8 cellular contexts compared by ENCODE assay signal in the genomic region with DNA sequence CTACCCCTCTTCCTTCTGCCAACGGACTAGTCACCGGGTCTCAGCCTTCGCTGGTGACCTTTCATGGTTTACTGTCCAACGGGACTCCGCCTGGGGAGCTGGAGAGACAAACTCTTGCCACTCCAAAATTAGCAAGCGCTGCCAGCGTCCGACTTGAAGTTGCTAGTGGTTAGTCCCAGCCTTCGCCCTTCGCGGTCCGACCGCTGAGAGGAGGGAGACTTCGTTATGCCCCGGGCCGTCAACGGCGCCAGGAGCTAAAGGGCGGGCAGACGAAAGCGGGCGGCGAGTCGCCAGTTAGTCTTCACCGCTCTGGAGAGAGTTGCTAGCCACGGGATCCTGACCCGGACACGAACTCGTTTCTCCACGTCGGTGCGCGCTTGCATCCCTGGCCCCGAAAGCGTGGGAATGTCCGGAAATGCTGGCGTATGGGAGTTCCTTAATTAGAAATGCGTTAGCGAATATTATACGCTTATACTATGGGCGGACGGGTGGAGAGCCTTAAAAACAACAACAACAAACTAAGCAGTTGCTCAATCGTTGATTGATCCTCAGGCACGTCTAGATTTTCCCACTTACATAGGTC. TPM values are rescaled to one million over a fixed set of nuclear protein-coding genes. Genes with fewer than 3 reads are reported as not detected.
DNase-seq lines count a peak whose midpoint lies in the region; ATAC-seq, FAIRE-seq and TF ChIP-seq lines count a peak whose summit lies in the region.

No MANE protein-coding gene starts in this region.

- peak overlapping the region; percentile 94 for H3K27ac ChIP-seq in endodermal cell (ENCODE audit: low read depth, low read length)
- H3K27ac ChIP-seq in mesodermal cell (ENCODE audit: low read depth, low read length, severe bottlenecking): peak overlapping the region; percentile 92

- CTCF ChIA-PET in activated CD4-positive, alpha-beta T cell treated with anti-CD3 and anti-CD28 coated beads, Interleukin-2, amount 10 ng/mL, durations not matched to agents 7 days and 5 days (lab: Charles Lee): interaction anchor here (0.6 to 1.4 kb wide), 4 partner anchors 10 to 50 kb away, joined by 4 to 5 read pairs (median 4); a partner anchor contains a TSS

- DNase-seq in D341Med (ENCODE audit: low spot score) (peak; percentile 37), Kasumi-1 (lab: John Stamatoyannopoulos, UW) (peak; percentile 23 to 34), endodermal cell (no peak), H54 (ENCODE audit: insufficient read length, low spot score) (no peak)
- DNase-seq in activated CD4-positive, alpha-beta T cell treated with anti-CD3 and anti-CD28 coated beads, Interleukin-2, amount 10 ng/mL, durations not matched to agents 7 days and 5 days: peak; percentile 52

- no peaks in the 10 kb centered on the region for H3K4me1 ChIP-seq in endodermal cell (ENCODE audit: control insufficient read depth, insufficient read depth, low read length)
- no peaks in the 10 kb centered on the region for H3K4me1 ChIP-seq in mesodermal cell (ENCODE audit: control insufficient read depth, insufficient read depth, low read length, poor library complexity, severe bottlenecking)

- H3K27me3 Mint-ChIP-seq in activated CD4-positive, alpha-beta T cell treated with anti-CD3 and anti-CD28 coated beads, Interleukin-2, amount 10 ng/mL, durations not matched to agents 7 days and 5 days: no peaks in the 10 kb centered on the region
- peaks cover 2% of the 10 kb centered on the region for H3K27me3 Mint-ChIP-seq in endodermal cell (ENCODE audit: insufficient read depth)
- peaks cover 9% of the 10 kb centered on the region for H3K27me3 Mint-ChIP-seq in stimulated activated naive CD8-positive, alpha-beta T cell treated with anti-CD3 and anti-CD28 coated beads, Interleukin-15, Interleukin-2, amounts not matched to agents 100 ng/mL and 50 ng/mL, for 24 hours

- POLR2A ChIA-PET in activated CD4-positive, alpha-beta T cell treated with anti-CD3 and anti-CD28 coated beads, Interleukin-2, amount 10 ng/mL, durations not matched to agents 7 days and 5 days (lab: Charles Lee): interaction anchor here (2.4 kb wide), 1 partner anchor 49 kb away, joined by 21 read pairs; a partner anchor contains a TSS

- no peaks in the 10 kb centered on the region for H3K9me3 Mint-ChIP-seq in activated CD4-positive, alpha-beta T cell treated with anti-CD3 and anti-CD28 coated beads, Interleukin-2, amount 10 ng/mL, durations not matched to agents 7 days and 5 days
- no peaks in the 10 kb centered on the region for H3K9me3 Mint-ChIP-seq in endodermal cell
- H3K9me3 Mint-ChIP-seq in stimulated activated naive CD8-positive, alpha-beta T cell treated with anti-CD3 and anti-CD28 coated beads, Interleukin-15, Interleukin-2, amounts not matched to agents 100 ng/mL and 50 ng/mL, for 24 hours: no peaks in the 10 kb centered on the region

- no peaks in the 10 kb centered on the region for H3K9me3 ChIP-seq in endodermal cell (ENCODE audit: control insufficient read depth, low read length)
- H3K9me3 ChIP-seq in mesodermal cell (ENCODE audit: control insufficient read depth, low read length): no peaks in the 10 kb centered on the region

- peak overlapping the region; percentile 97 for H3K4me3 ChIP-seq in endodermal cell (ENCODE audit: low read length)
- peak overlapping the region; percentile 98 for H3K4me3 ChIP-seq in mesodermal cell (ENCODE audit: extremely low read depth, insufficient read depth, low read length, poor library complexity, severe bottlenecking)

- H3K27me3 ChIP-seq in endodermal cell (ENCODE audit: control insufficient read depth, insufficient read depth, low read length, poor library complexity, severe bottlenecking): no peaks in the 10 kb centered on the region

- peak overlapping the region; percentile 99 for H3K27ac Mint-ChIP-seq in activated CD4-positive, alpha-beta T cell treated with anti-CD3 and anti-CD28 coated beads, Interleukin-2, amount 10 ng/mL, durations not matched to agents 7 days and 5 days
- H3K27ac Mint-ChIP-seq in endodermal cell: peak overlapping the region; percentile 99
- peak overlapping the region; percentile 99 for H3K27ac Mint-ChIP-seq in stimulated activated naive CD8-positive, alpha-beta T cell treated with anti-CD3 and anti-CD28 coated beads, Interleukin-15, Interleukin-2, amounts not matched to agents 100 ng/mL and 50 ng/mL, for 24 hours

- ATAC-seq in GM21390 (IDR thresholded peaks at IDR 0.05; ENCODE audit: unreplicated experiment): peak; percentile 2

- H3K9ac ChIP-seq in endodermal cell (ENCODE audit: extremely low read depth, low read length, poor library complexity, severe bottlenecking): peak overlapping the region; percentile 95

- FAIRE-seq in H54 (lab: Jason Lieb, UNC): no peak

- peaks cover 44% of the 10 kb centered on the region for H3K36me3 Mint-ChIP-seq in activated CD4-positive, alpha-beta T cell treated with anti-CD3 and anti-CD28 coated beads, Interleukin-2, amount 10 ng/mL, durations not matched to agents 7 days and 5 days (ENCODE audit: low read depth)
- H3K36me3 Mint-ChIP-seq in endodermal cell (ENCODE audit: low read depth): peaks cover 9% of the 10 kb centered on the region
- peaks cover 54% of the 10 kb centered on the region for H3K36me3 Mint-ChIP-seq in stimulated activated naive CD8-positive, alpha-beta T cell treated with anti-CD3 and anti-CD28 coated beads, Interleukin-15, Interleukin-2, amounts not matched to agents 100 ng/mL and 50 ng/mL, for 24 hours (ENCODE audit: low read depth)

- H3K36me3 ChIP-seq in endodermal cell (ENCODE audit: control insufficient read depth, insufficient read depth, low read length): peaks cover 10% of the 10 kb centered on the region
- peaks cover 14% of the 10 kb centered on the region for H3K36me3 ChIP-seq in mesodermal cell (ENCODE audit: control insufficient read depth, insufficient read depth, low read length)

- H3K4me3 Mint-ChIP-seq in activated CD4-positive, alpha-beta T cell treated with anti-CD3 and anti-CD28 coated beads, Interleukin-2, amount 10 ng/mL, durations not matched to agents 7 days and 5 days: peak overlapping the region; percentile 89
- H3K4me3 Mint-ChIP-seq in endodermal cell: peak overlapping the region; percentile 94
- H3K4me3 Mint-ChIP-seq in stimulated activated naive CD8-positive, alpha-beta T cell treated with anti-CD3 and anti-CD28 coated beads, Interleukin-15, Interleukin-2, amounts not matched to agents 100 ng/mL and 50 ng/mL, for 24 hours: peak overlapping the region; percentile 97

- no peak for TF ChIP-seq CTCF in endodermal cell (conservative IDR thresholded peaks at IDR 0.05)

- TF ChIP-seq POLR2A in H54 (IDR thresholded peaks at IDR 0.05; ENCODE audit: low read depth, low read length): no peak

- peaks cover 51% of the 10 kb centered on the region for H3K4me1 Mint-ChIP-seq in activated CD4-positive, alpha-beta T cell treated with anti-CD3 and anti-CD28 coated beads, Interleukin-2, amount 10 ng/mL, durations not matched to agents 7 days and 5 days
- H3K4me1 Mint-ChIP-seq in endodermal cell: peaks cover 49% of the 10 kb centered on the region
- peaks cover 56% of the 10 kb centered on the region for H3K4me1 Mint-ChIP-seq in stimulated activated naive CD8-positive, alpha-beta T cell treated with anti-CD3 and anti-CD28 coated beads, Interleukin-15, Interleukin-2, amounts not matched to agents 100 ng/mL and 50 ng/mL, for 24 hours (ENCODE audit: low read depth)

- 0% methylated on average over 18 to 44 of the region's 44 CpGs for WGBS in endodermal cell (ENCODE audit: insufficient coverage in 1 of 2, insufficient read length in 1 of 2), 2 experiments
- 0 to 1% methylated on average over 38 to 42 of the region's 44 CpGs for WGBS in mesodermal cell (ENCODE audit: insufficient coverage in 2 of 2), 2 experiments

RNA-seq across cellular contexts. Expression of a gene that starts 0.7 kb away (rescaled TPM):
- 100 to 1,000 TPM; 282 to 309 TPM for total RNA-seq in activated CD4-positive, alpha-beta T cell treated with anti-CD3 and anti-CD28 coated beads, Interleukin-2, amount 10 ng/mL, durations not matched to agents 7 days and 5 days
- 100 to 1,000 TPM in 1 of 2 donors, 10 to 100 TPM in 1; 97.5 to 139 TPM for total RNA-seq in endodermal cell
- polyA plus RNA-seq in endodermal cell (2013, experiment 1 of 2): 180 TPM
- polyA plus RNA-seq in endodermal cell (2013, experiment 2 of 2): 174 TPM
- 112 TPM for polyA plus RNA-seq in mesodermal cell (2013, experiment 1 of 2)
- 128 TPM for polyA plus RNA-seq in mesodermal cell (2013, experiment 2 of 2)

RNA-seq across cellular contexts. Expression of a gene that starts 1.1 kb away (rescaled TPM):
- total RNA-seq in activated CD4-positive, alpha-beta T cell treated with anti-CD3 and anti-CD28 coated beads, Interleukin-2, amount 10 ng/mL, durations not matched to agents 7 days and 5 days: 10 to 100 TPM; 30.9 to 35.0 TPM
- total RNA-seq in endodermal cell: 10 to 100 TPM; 35.0 to 40.6 TPM
- polyA plus RNA-seq in endodermal cell (2013, experiment 1 of 2): 39.7 TPM
- polyA plus RNA-seq in endodermal cell (2013, experiment 2 of 2): 39.5 TPM
- 32.7 TPM for polyA plus RNA-seq in mesodermal cell (2013, experiment 1 of 2)
- 41.4 TPM for polyA plus RNA-seq in mesodermal cell (2013, experiment 2 of 2)

RNA-seq across cellular contexts. Expression of a gene that starts 49.4 kb away (rescaled TPM):
- total RNA-seq in activated CD4-positive, alpha-beta T cell treated with anti-CD3 and anti-CD28 coated beads, Interleukin-2, amount 10 ng/mL, durations not matched to agents 7 days and 5 days: 10 to 100 TPM; 58.2 to 79.8 TPM
- total RNA-seq in endodermal cell: 10 to 100 TPM; 32.7 to 33.1 TPM
- 44.2 TPM for polyA plus RNA-seq in endodermal cell (2013, experiment 1 of 2)
- 43.3 TPM for polyA plus RNA-seq in endodermal cell (2013, experiment 2 of 2)
- polyA plus RNA-seq in mesodermal cell (2013, experiment 1 of 2): 29.1 TPM
- polyA plus RNA-seq in mesodermal cell (2013, experiment 2 of 2): 34.0 TPM

Comparison
In these comparisons a context has a peak if more than half of its experiments do, and no peak if none do; other contexts are left out.
1. DNase-seq: peak in D341Med (single experiment), Kasumi-1 (2 of 2) and activated CD4-positive, alpha-beta T cell treated with anti-CD3 and anti-CD28 coated beads, Interleukin-2, amount 10 ng/mL, durations not matched to agents 7 days and 5 days (single experiment); none in endodermal cell (single experiment) and H54 (single experiment).
2. Peak in every context shown above with its lines, with median percentiles within 50 percentile points of each other: H3K27ac Mint-ChIP-seq and H3K4me3 Mint-ChIP-seq.